ENCODE assay signal across 18 cellular contexts in genomic region chr7:100949227-100949930, GRCh38. TPM values are rescaled to one million over a fixed set of nuclear protein-coding genes. Genes with fewer than 3 reads are reported as not detected.
A peak's percentile ranks its signal among the peaks of the same experiment; 100 is the strongest.
DNase-seq lines count a peak whose midpoint lies in the region; ATAC-seq and TF ChIP-seq lines count a peak whose summit lies in the region.
"Had no signal": no experiment of that assay in that cellular context is flagged by ENCODE, and none has a peak within 500 bp of the region (broad histone marks: within the 10 kb centered on the region; RNA-seq: fewer than 3 reads in every experiment).

TSS of gene MUC3A (plus strand) at chr7:100949534. CDS start at chr7:100949625, 91 bp downstream.

- H3K27ac ChIP-seq in heart right ventricle (peak within 1 kb of the TSS in 5 of 10 donors; percentile 14 to 62 (median 41)), mucosa of rectum (ENCODE audit: low read depth in 2 of 2, low read length in 2 of 2) (peak within 1 kb of the TSS; percentile 63 to 65), upper lobe of right lung (no peak within 1 kb of the TSS)
- H3K27ac ChIP-seq: A549 had no signal

- H3K4me1 ChIP-seq in heart right ventricle: no peaks in the 10 kb centered on the region
- H3K4me1 ChIP-seq in mucosa of rectum (ENCODE audit: control insufficient read depth in 2 of 2, insufficient read depth in 2 of 2, low read length in 2 of 2): peaks cover 6 to 19% of the 10 kb centered on the region in 2 donors
- no peaks in the 10 kb centered on the region for H3K4me1 ChIP-seq in upper lobe of right lung
- H3K4me1 ChIP-seq: A549 had no signal

- H3K36me3 ChIP-seq in heart right ventricle: no peaks in the 10 kb centered on the region
- peaks cover 3 to 4% of the 10 kb centered on the region in 2 donors for H3K36me3 ChIP-seq in mucosa of rectum (ENCODE audit: control insufficient read depth in 2 of 2, insufficient read depth in 2 of 2, low read length in 2 of 2)
- no peaks in the 10 kb centered on the region for H3K36me3 ChIP-seq in upper lobe of right lung

- no peaks in the 10 kb centered on the region for H3K9me3 Mint-ChIP-seq in endothelial cell (ENCODE audit: unreplicated experiment)
- H3K9me3 Mint-ChIP-seq in stimulated activated naive B cell treated with anti-CD40 and anti-IgM and Interleukin-4, amounts not matched to agents 10 μg/mL and 1 μg/mL and 100 μg/mL, for 72 hours: peaks cover 0 to 3% of the 10 kb centered on the region in 2 donors
- H3K9me3 Mint-ChIP-seq: activated naive CD4-positive, alpha-beta T cell treated with anti-CD3 and anti-CD28 coated beads for 36 hours; dendritic cell treated with granulocyte-macrophage colony-stimulating factor and Interleukin-4, amounts not matched to agents 40 ng/mL and 50 ng/mL, for 4 days; IgD-negative memory B cell had no signal

- WGBS in heart right ventricle, 2 donors: 13 to 16% methylated on average over 24 of the region's 24 CpGs

- H3K27me3 ChIP-seq in heart right ventricle (peaks cover 0 to 78% (median 57%) of the 10 kb centered on the region in 7 donors), mucosa of rectum (ENCODE audit: control insufficient read depth in 2 of 2, insufficient read depth in 2 of 2, low read length in 2 of 2) (peaks cover 0 to 3% of the 10 kb centered on the region in 2 donors), upper lobe of right lung (peaks cover 29% of the 10 kb centered on the region)

- H3K27me3 Mint-ChIP-seq in endothelial cell (ENCODE audit: unreplicated experiment): peaks cover 3% of the 10 kb centered on the region
- H3K27me3 Mint-ChIP-seq in stimulated activated naive B cell treated with anti-CD40 and anti-IgM and Interleukin-4, amounts not matched to agents 10 μg/mL and 1 μg/mL and 100 μg/mL, for 72 hours: peaks cover 35 to 39% of the 10 kb centered on the region in 2 donors

- no peak within 1 kb of the TSS for H3K27ac Mint-ChIP-seq in endothelial cell (ENCODE audit: unreplicated experiment)
- H3K27ac Mint-ChIP-seq in stimulated activated naive B cell treated with anti-CD40 and anti-IgM and Interleukin-4, amounts not matched to agents 10 μg/mL and 1 μg/mL and 100 μg/mL, for 72 hours: no peak within 1 kb of the TSS
- H3K27ac Mint-ChIP-seq: activated naive CD4-positive, alpha-beta T cell treated with anti-CD3 and anti-CD28 coated beads for 36 hours; CD4-positive, alpha-beta memory T cell; dendritic cell treated with granulocyte-macrophage colony-stimulating factor and Interleukin-4, amounts not matched to agents 40 ng/mL and 50 ng/mL, for 4 days; IgD-negative memory B cell; stimulated activated naive CD8-positive, alpha-beta T cell treated with anti-CD3 and anti-CD28 coated beads, Interleukin-15, amount 100 ng/mL, for 72 hours had no signal

- peak within 1 kb of the TSS in 9 of 10 donors; percentile 7 to 40 (median 24) for H3K4me3 ChIP-seq in heart right ventricle
- H3K4me3 ChIP-seq in mucosa of rectum (ENCODE audit: low read length in 2 of 2): peak within 1 kb of the TSS; percentile 52 to 56
- no peak within 1 kb of the TSS for H3K4me3 ChIP-seq in upper lobe of right lung
- H3K4me3 ChIP-seq: A549 had no signal

- TF ChIP-seq CTCF in heart right ventricle (IDR thresholded peaks at IDR 0.05) (no peak), endothelial cell (IDR thresholded peaks at IDR 0.05; ENCODE audit: unreplicated experiment) (no peak), upper lobe of right lung (IDR thresholded peaks at IDR 0.05) (no peak)

- H3K9ac ChIP-seq in mucosa of rectum (ENCODE audit: low read depth in 1 of 2, low read length in 2 of 2): peak within 1 kb of the TSS; percentile 56 to 61

- ATAC-seq in heart right ventricle (peak in 7 of 8 donors; percentile 26 to 70 (median 41)), Right ventricle myocardium inferior (no peak), upper lobe of right lung (peak; percentile 14)
- no peak for ATAC-seq in stimulated activated naive B cell treated with anti-CD40 and anti-IgM and Interleukin-4, amounts not matched to agents 10 μg/mL and 1 μg/mL and 100 μg/mL, for 72 hours (replicated peaks)
- ATAC-seq: stimulated activated naive CD8-positive, alpha-beta T cell treated with anti-CD3 and anti-CD28 coated beads, Interleukin-15, amount 100 ng/mL, for 72 hours had no signal

- H3K36me3 Mint-ChIP-seq in endothelial cell (ENCODE audit: low read depth, unreplicated experiment): no peaks in the 10 kb centered on the region
- peaks cover 2 to 4% of the 10 kb centered on the region in 2 donors for H3K36me3 Mint-ChIP-seq in stimulated activated naive B cell treated with anti-CD40 and anti-IgM and Interleukin-4, amounts not matched to agents 10 μg/mL and 1 μg/mL and 100 μg/mL, for 72 hours
- H3K36me3 Mint-ChIP-seq: CD4-positive, alpha-beta memory T cell; IgD-negative memory B cell had no signal

- H3K4me1 Mint-ChIP-seq in endothelial cell (ENCODE audit: unreplicated experiment): peaks cover 2% of the 10 kb centered on the region
- no peaks in the 10 kb centered on the region for H3K4me1 Mint-ChIP-seq in stimulated activated naive B cell treated with anti-CD40 and anti-IgM and Interleukin-4, amounts not matched to agents 10 μg/mL and 1 μg/mL and 100 μg/mL, for 72 hours
- H3K4me1 Mint-ChIP-seq: CD4-positive, alpha-beta memory T cell; IgD-negative memory B cell; stimulated activated naive CD8-positive, alpha-beta T cell treated with anti-CD3 and anti-CD28 coated beads, Interleukin-15, amount 100 ng/mL, for 72 hours had no signal

- intact Hi-C loops in heart right ventricle (cut with DNase I) (no loop called here), Right ventricle myocardium inferior (cut with DNase I) (no loop called here), upper lobe of right lung (cut with DNase I) (no loop called here)

- H3K4me3 Mint-ChIP-seq in endothelial cell (ENCODE audit: unreplicated experiment): no peak within 1 kb of the TSS
- no peak within 1 kb of the TSS for H3K4me3 Mint-ChIP-seq in stimulated activated naive B cell treated with anti-CD40 and anti-IgM and Interleukin-4, amounts not matched to agents 10 μg/mL and 1 μg/mL and 100 μg/mL, for 72 hours
- H3K4me3 Mint-ChIP-seq: activated naive CD4-positive, alpha-beta T cell treated with anti-CD3 and anti-CD28 coated beads for 36 hours; CD4-positive, alpha-beta memory T cell; dendritic cell treated with granulocyte-macrophage colony-stimulating factor and Interleukin-4, amounts not matched to agents 40 ng/mL and 50 ng/mL, for 4 days; IgD-negative memory B cell; stimulated activated naive CD8-positive, alpha-beta T cell treated with anti-CD3 and anti-CD28 coated beads, Interleukin-15, amount 100 ng/mL, for 72 hours had no signal

- H3K9me3 ChIP-seq in heart right ventricle (peaks cover 0 to under 1% (median 0%) of the 10 kb centered on the region in 11 donors), mucosa of rectum (ENCODE audit: control insufficient read depth in 2 of 2, low read length in 2 of 2) (no peaks in the 10 kb centered on the region), upper lobe of right lung (no peaks in the 10 kb centered on the region)

- DNase-seq in heart right ventricle (peak; percentile 28 to 48), Right ventricle myocardium inferior (ENCODE audit: missing footprints) (no peak), endothelial cell (ENCODE audit: low spot score) (peak; percentile 27), upper lobe of right lung (no peak), NCI-H2227 treated with DMSO at 0.1 percent for 48 hours (lab: John Stamatoyannopoulos, UW) (no peak)
- no peak for DNase-seq in central memory CD4-positive, alpha-beta T cell
- no peak for DNase-seq in stimulated activated naive B cell treated with anti-CD40 and anti-IgM and Interleukin-4, amounts not matched to agents 10 μg/mL and 1 μg/mL and 100 μg/mL, for 72 hours
- DNase-seq: activated naive CD4-positive, alpha-beta T cell treated with anti-CD3 and anti-CD28 coated beads for 36 hours; CD4-positive, alpha-beta memory T cell; head of caudate nucleus; kidney glomerular epithelial cell; NCI-H2081 treated with DMSO at 0.1 percent for 48 hours; NCI-H526 treated with DMSO at 0.1 percent for 48 hours; stimulated activated naive CD8-positive, alpha-beta T cell treated with anti-CD3 and anti-CD28 coated beads, Interleukin-15, amount 100 ng/mL, for 72 hours had no signal

RNA-seq across cellular contexts. Expression of gene MUC3A, which starts in this region (rescaled TPM):
- total RNA-seq in heart right ventricle (1 to 10 TPM in 2 of 10 donors, under 1 TPM in 8; 0.23 to 1.1 (median 0.75) TPM), Right ventricle myocardium inferior (0.51 TPM), endothelial cell (ENCODE audit: unreplicated experiment) (3.4 TPM), upper lobe of right lung (2.7 TPM)
- polyA plus RNA-seq in heart right ventricle: 1 to 10 TPM in 1 of 2 donors, under 1 TPM in 1; 0.36 to 3.5 TPM
- total RNA-seq: activated naive CD4-positive, alpha-beta T cell treated with anti-CD3 and anti-CD28 coated beads for 36 hours; CD4-positive, alpha-beta memory T cell had no signal
- polyA plus RNA-seq: CD4-positive, alpha-beta memory T cell; IgD-negative memory B cell had no signal

Comparison
In these comparisons a context has a peak if more than half of its experiments do, and no peak if none do; other contexts are left out.
1. ATAC-seq: peak in heart right ventricle (7 of 8) and upper lobe of right lung (single experiment); none in Right ventricle myocardium inferior (single experiment) and stimulated activated naive B cell treated with anti-CD40 and anti-IgM and Interleukin-4, amounts not matched to agents 10 μg/mL and 1 μg/mL and 100 μg/mL, for 72 hours (0 of 2).
2. DNase-seq: peak in heart right ventricle (2 of 2) and endothelial cell (single experiment); none in Right ventricle myocardium inferior (single experiment), upper lobe of right lung (single experiment), central memory CD4-positive, alpha-beta T cell (single experiment), stimulated activated naive B cell treated with anti-CD40 and anti-IgM and Interleukin-4, amounts not matched to agents 10 μg/mL and 1 μg/mL and 100 μg/mL, for 72 hours (single experiment) and NCI-H2227 treated with DMSO at 0.1 percent for 48 hours (single experiment).